24 cellular contexts compared by ENCODE assay signal in the genomic region with DNA sequence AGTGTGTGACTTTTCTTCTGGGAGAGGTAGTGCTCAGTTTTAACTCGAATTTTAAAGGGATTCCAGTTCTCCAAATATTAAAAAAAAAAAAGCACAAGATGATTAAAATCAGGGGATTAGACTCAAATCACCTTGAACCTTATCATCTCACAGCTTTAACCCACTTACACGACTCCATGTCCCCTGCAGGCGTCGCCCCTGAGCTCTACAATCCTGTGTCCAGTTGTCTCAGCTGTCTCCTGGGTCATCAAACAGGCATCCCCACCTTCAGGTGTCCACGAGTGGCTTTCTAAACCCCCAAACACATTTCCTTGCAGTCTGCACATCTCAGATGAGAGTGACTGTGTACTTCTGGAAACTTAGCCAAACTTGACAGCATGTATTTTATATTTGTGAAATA. TPM values are rescaled to one million over a fixed set of nuclear protein-coding genes. Genes with fewer than 3 reads are reported as not detected.
DNase-seq lines count a peak whose midpoint lies in the region; ATAC-seq and TF ChIP-seq lines count a peak whose summit lies in the region.
"Had no signal": no experiment of that assay in that cellular context is flagged by ENCODE, and none has a peak within 500 bp of the region (broad histone marks: within the 10 kb centered on the region; RNA-seq: fewer than 3 reads in every experiment).

No MANE protein-coding gene starts in this region.

- ATAC-seq in GM23338 = peak; percentile 44
- ATAC-seq in HG03565 (IDR thresholded peaks at IDR 0.05; ENCODE audit: unreplicated experiment) = no peak
- ATAC-seq: A549, GM12878, HCT116 had no signal

- H3K9me3 Mint-ChIP-seq in GM23338 (no peaks in the 10 kb centered on the region), endodermal cell (no peaks in the 10 kb centered on the region), nephron progenitor cell (peaks cover 28% of the 10 kb centered on the region)

- H2AFZ ChIP-seq in GM23338 = no peak overlapping the region
- no peak overlapping the region for H2AFZ ChIP-seq in Loucy (ENCODE audit: low read length)

- H3K4me1 ChIP-seq in GM23338 (ENCODE audit: insufficient read depth) (no peaks in the 10 kb centered on the region), Loucy (ENCODE audit: insufficient read depth, low read length, poor library complexity, severe bottlenecking) (peaks cover 19% of the 10 kb centered on the region), endodermal cell (ENCODE audit: control insufficient read depth, insufficient read depth, low read length) (no peaks in the 10 kb centered on the region)
- H3K4me1 ChIP-seq: A549, BE2C had no signal

- H3K4me2 ChIP-seq in GM23338 (no peak overlapping the region), Loucy (ENCODE audit: low read depth, low read length, poor library complexity, severe bottlenecking) (no peak overlapping the region)
- H3K4me2 ChIP-seq: A549 had no signal

- TF ChIP-seq CTCF in GM23338 (conservative IDR thresholded peaks at IDR 0.05; ENCODE audit: low read depth in 2 of 2) = peak; percentile 31 to 57
- 0 out of 2 replicates have a peak, but pooled peaks have one; percentile 12 for TF ChIP-seq CTCF in Loucy (conservative IDR thresholded peaks at IDR 0.05; ENCODE audit: low read length)
- peak; percentile 48 for TF ChIP-seq CTCF in endodermal cell (conservative IDR thresholded peaks at IDR 0.05)
- no peak for TF ChIP-seq CTCF in nephron progenitor cell (IDR thresholded peaks at IDR 0.05)

- peaks cover 3% of the 10 kb centered on the region; the same call in 2 of the 3 replicates for H3K4me1 Mint-ChIP-seq in GM23338
- H3K4me1 Mint-ChIP-seq in endodermal cell = peaks cover 27% of the 10 kb centered on the region
- H3K4me1 Mint-ChIP-seq in nephron progenitor cell = peaks cover 2% of the 10 kb centered on the region

- DNase-seq in GM23338 (ENCODE audit: low spot score) (peak; percentile 28), endodermal cell (no peak), nephron progenitor cell (no peak), ureter (ENCODE audit: low spot score) (no peak)
- DNase-seq in activated CD4-positive, alpha-beta T cell treated with anti-CD3 and anti-CD28 coated beads, Interleukin-2, amount 50 U/mL, for 4 hours = no peak
- DNase-seq: 8988T; ACHN; AML-193; BE2C; CD4-positive, alpha-beta T cell; CD8-positive, alpha-beta memory T cell; DMS 273 treated with DMSO at 0.1 percent for 48 hours; DMS79; EL; GDM1; GOT3; H7 had no signal

- H3K4me3 Mint-ChIP-seq in GM23338 (no peak overlapping the region), endodermal cell (no peak overlapping the region), nephron progenitor cell (no peak overlapping the region)
- H3K4me3 Mint-ChIP-seq: CD14-positive monocyte; CD4-positive, alpha-beta T cell had no signal

- H3K27me3 Mint-ChIP-seq in GM23338 (ENCODE audit: insufficient read depth, low read depth, poor library complexity) (peaks cover 7% of the 10 kb centered on the region), endodermal cell (ENCODE audit: insufficient read depth) (no peaks in the 10 kb centered on the region), nephron progenitor cell (ENCODE audit: low read depth, poor library complexity) (peaks cover 6% of the 10 kb centered on the region)
- H3K27me3 Mint-ChIP-seq: CD4-positive, alpha-beta T cell had no signal

- H3K9ac ChIP-seq in Loucy (ENCODE audit: low read depth, low read length, poor library complexity, severe bottlenecking) = no peak overlapping the region
- H3K9ac ChIP-seq in endodermal cell (ENCODE audit: extremely low read depth, low read length, poor library complexity, severe bottlenecking) = no peak overlapping the region

- H3K9me2 ChIP-seq in GM23338 (ENCODE audit: insufficient read depth) (no peaks in the 10 kb centered on the region), Loucy (replicated peaks; ENCODE audit: low read depth, low read length) (no peaks in the 10 kb centered on the region)

- H3K9me3 ChIP-seq in Loucy (ENCODE audit: insufficient read depth, low read depth, low read length) (no peaks in the 10 kb centered on the region), endodermal cell (ENCODE audit: control insufficient read depth, low read length) (peaks cover 2% of the 10 kb centered on the region)
- H3K9me3 ChIP-seq: BE2C had no signal

- H3K4me3 ChIP-seq in GM23338 (no peak overlapping the region), Loucy (ENCODE audit: low read length, poor library complexity, severe bottlenecking) (no peak overlapping the region), endodermal cell (ENCODE audit: low read length) (no peak overlapping the region)
- H3K4me3 ChIP-seq: A549; BLaER1 treated with 17β-estradiol and CSF1 and Interleukin-3, amounts not matched to agents 10 nM and 100 nM; GM12878 had no signal

- H3K36me3 ChIP-seq in GM23338 (ENCODE audit: insufficient read depth) (no peaks in the 10 kb centered on the region; the same call in 1 of the 2 replicates), Loucy (ENCODE audit: insufficient read depth, low read length) (peaks cover 16% of the 10 kb centered on the region), endodermal cell (ENCODE audit: control insufficient read depth, insufficient read depth, low read length) (peaks cover 42% of the 10 kb centered on the region)
- H3K36me3 ChIP-seq: BE2C had no signal

- H3K27ac Mint-ChIP-seq in GM23338 (no peak overlapping the region; the same call in 1 of the 2 replicates), endodermal cell (peak overlapping the region; percentile 68), nephron progenitor cell (peak overlapping the region; percentile 39)
- H3K27ac Mint-ChIP-seq: CD4-positive, alpha-beta T cell had no signal

- H3K36me3 Mint-ChIP-seq in GM23338 (ENCODE audit: low read depth) = peaks cover 17% of the 10 kb centered on the region
- H3K36me3 Mint-ChIP-seq in endodermal cell (ENCODE audit: low read depth) = peaks cover 55% of the 10 kb centered on the region
- peaks cover 60% of the 10 kb centered on the region for H3K36me3 Mint-ChIP-seq in nephron progenitor cell (ENCODE audit: low read depth)

- H3K27me3 ChIP-seq in GM23338 (ENCODE audit: insufficient read depth) (peaks cover 10% of the 10 kb centered on the region), Loucy (ENCODE audit: insufficient read depth, low read length, poor library complexity, severe bottlenecking) (no peaks in the 10 kb centered on the region), endodermal cell (ENCODE audit: control insufficient read depth, insufficient read depth, low read length, poor library complexity, severe bottlenecking) (no peaks in the 10 kb centered on the region)
- H3K27me3 ChIP-seq: BE2C; BLaER1 treated with 17β-estradiol and CSF1 and Interleukin-3, amounts not matched to agents 10 nM and 100 nM had no signal

- no peaks in the 10 kb centered on the region; the same call in 1 of the 2 replicates for H4K20me1 ChIP-seq in GM23338 (replicated peaks; ENCODE audit: insufficient read depth)
- H4K20me1 ChIP-seq in Loucy (ENCODE audit: insufficient read depth, low read length, poor library complexity, severe bottlenecking) = peaks cover 6% of the 10 kb centered on the region

- WGBS in endodermal cell (ENCODE audit: insufficient coverage in 1 of 2, insufficient read length in 1 of 2), 2 experiments = 88 to 96% methylated on average over 4 of the region's 5 CpGs

- H3F3A ChIP-seq in GM23338 (replicated peaks; ENCODE audit: low read depth) = no peaks in the 10 kb centered on the region
- no peaks in the 10 kb centered on the region for H3F3A ChIP-seq in Loucy (ENCODE audit: low read depth)

- H3K27ac ChIP-seq in GM23338 (ENCODE audit: low read depth) (no peak overlapping the region; the same call in 1 of the 2 replicates), endodermal cell (ENCODE audit: low read depth, low read length) (no peak overlapping the region)
- H3K27ac ChIP-seq: A549 had no signal

- peaks cover 23% of the 10 kb centered on the region for H3K79me2 ChIP-seq in GM23338 (replicated peaks; ENCODE audit: insufficient read depth)
- peaks cover 30% of the 10 kb centered on the region for H3K79me2 ChIP-seq in Loucy (ENCODE audit: insufficient read depth, low read length)

TF ChIP-seq in GM23338, 12 proteins besides CTCF, POLR2A, EP300 and RAD21 (continues in another document):
- TF ChIP-seq CREB1 (CRISPR knock-in tag; IDR thresholded peaks at IDR 0.05; ENCODE audit: low read depth) (no peak), EZH2 (IDR thresholded peaks at IDR 0.05; ENCODE audit: low read depth, unreplicated experiment) (no peak), REST (IDR thresholded peaks at IDR 0.05; ENCODE audit: unreplicated experiment) (no peak), ZNF331 (CRISPR knock-in tag; IDR thresholded peaks at IDR 0.05; ENCODE audit: low read depth) (no peak)

RNA-seq across cellular contexts. Expression of gene ZNF808, which starts 14.1 kb away (rescaled TPM):
- total RNA-seq in GM23338 (2014; rRNA removed; shearing (Covaris generic)) = 27.1 and 32.1 TPM in 2 replicates
- 7.0 and 10.5 TPM in 2 replicates for polyA plus RNA-seq in GM23338 (2016; fragmentation: Nextera tagmentation; extraction: Ambion mirVana)
- total RNA-seq in endodermal cell (10 to 100 TPM; 52.4 to 61.6 TPM), ureter (23.4 TPM)
- 6.0 TPM for polyA plus RNA-seq in endodermal cell (2013, experiment 1 of 2)
- 6.5 TPM for polyA plus RNA-seq in endodermal cell (2013, experiment 2 of 2)

RNA-seq across cellular contexts. Expression of gene ZNF701, which starts 28.5 kb away (rescaled TPM):
- 24.7 TPM in 2 replicates for total RNA-seq in GM23338 (2014; rRNA removed; shearing (Covaris generic))
- polyA plus RNA-seq in GM23338 (2016; fragmentation: Nextera tagmentation; extraction: Ambion mirVana) = 6.7 and 8.5 TPM in 2 replicates
- total RNA-seq in endodermal cell = 10 to 100 TPM; 42.0 to 45.3 TPM
- 9.3 TPM for polyA plus RNA-seq in endodermal cell (2013, experiment 1 of 2)
- polyA plus RNA-seq in endodermal cell (2013, experiment 2 of 2) = 10.8 TPM
- total RNA-seq in ureter = 29.7 TPM
